In genomic region chr1:44421374-44422028, GRCh38 we compare ENCODE assay signal across 1 cellular context.
TF ChIP-seq lines count a peak whose summit lies in the region.

No MANE protein-coding gene starts in this region.

TF ChIP-seq in endothelial cell of umbilical vein, 7 proteins besides CTCF, POLR2A, EP300 and RAD21:
- TF ChIP-seq MYC (IDR thresholded peaks at IDR 0.05; ENCODE audit: low read depth, low read length) (no peak), EZH2 (IDR thresholded peaks at IDR 0.05; ENCODE audit: borderline replicate concordance, low read depth, low read length, severe bottlenecking) (no peak), POLR2AphosphoS5 (IDR thresholded peaks at IDR 0.05; ENCODE audit: insufficient read depth, low read depth, low read length) (no peak), FOS (IDR thresholded peaks at IDR 0.05; ENCODE audit: borderline replicate concordance, insufficient read depth, low read length) (no peak), JUN (IDR thresholded peaks at IDR 0.05; ENCODE audit: borderline replicate concordance, insufficient read depth, insufficient read length, low read depth) (no peak), GATA2 (IDR thresholded peaks at IDR 0.05; ENCODE audit: insufficient read depth, insufficient read length, low read depth, low read length) (no peak)
